In genomic region chr22:17706451-17706900, GRCh38 we compare ENCODE assay signal across 8 cellular contexts.
DNase-seq lines count a peak whose midpoint lies in the region; ATAC-seq and TF ChIP-seq lines count a peak whose summit lies in the region.

No MANE protein-coding gene starts in this region.

- no peak for TF ChIP-seq CTCF in psoas muscle (IDR thresholded peaks at IDR 0.05)

- H3K27me3 ChIP-seq in psoas muscle (ENCODE audit: insufficient read depth in 3 of 3, low read length in 2 of 3): no peaks in the 10 kb centered on the region

- H3K27ac ChIP-seq in psoas muscle: peak overlapping the region; percentile 19

- H3K4me1 ChIP-seq in psoas muscle: peaks cover 3% of the 10 kb centered on the region

- peaks cover 0 to 70% of the 10 kb centered on the region in 2 donors for H3K36me3 ChIP-seq in psoas muscle (ENCODE audit: insufficient read depth in 1 of 2, low read depth in 1 of 2)

- ATAC-seq in HG02981 (IDR thresholded peaks at IDR 0.05; ENCODE audit: unreplicated experiment): peak; percentile 76
- peak; percentile 85 to 98 for ATAC-seq in left cardiac atrium
- ATAC-seq in psoas muscle: peak; percentile 74 to 93 (median 83)

- 58 to 65% (median 62%) methylated on average over 5 of the region's 5 CpGs for whole genome bisulfite sequencing in psoas muscle, 3 donors

- intact Hi-C loops in left cardiac atrium (cut with DNase I): no loop called here
- intact Hi-C loops in psoas muscle (cut with DNase I): no loop called here

- H3K4me3 ChIP-seq in psoas muscle: peak overlapping the region; percentile 22

- H3K9me3 ChIP-seq in psoas muscle: no peaks in the 10 kb centered on the region

- peak; percentile 12 to 17 for DNase-seq in activated CD4-positive, alpha-beta T cell treated with anti-CD3 and anti-CD28 coated beads for 24 hours (ENCODE audit: low read depth in 2 of 2)
- no peak for DNase-seq in activated CD4-positive, alpha-beta T cell treated with anti-CD3 and anti-CD28 coated beads for 1 hour
- DNase-seq in OCI-M1 (lab: John Stamatoyannopoulos, UW) (peak; percentile 96), left cardiac atrium (no peak), psoas muscle (no peak), NCI-H1092 treated with DMSO at 0.1 percent for 48 hours (lab: John Stamatoyannopoulos, UW) (no peak)
- peak; percentile 11 for DNase-seq in activated naive CD8-positive, alpha-beta T cell treated with anti-CD3 and anti-CD28 coated beads, Interleukin-2, amount 50 U/mL, for 16 hours (ENCODE audit: low read depth, low spot score)

Comparison
In these comparisons a context has a peak if more than half of its experiments do, and no peak if none do; other contexts are left out.
1. DNase-seq: peak in activated CD4-positive, alpha-beta T cell treated with anti-CD3 and anti-CD28 coated beads for 24 hours (2 of 2), OCI-M1 (single experiment) and activated naive CD8-positive, alpha-beta T cell treated with anti-CD3 and anti-CD28 coated beads, Interleukin-2, amount 50 U/mL, for 16 hours (single experiment); none in activated CD4-positive, alpha-beta T cell treated with anti-CD3 and anti-CD28 coated beads for 1 hour (single experiment), left cardiac atrium (single experiment), psoas muscle (0 of 2) and NCI-H1092 treated with DMSO at 0.1 percent for 48 hours (single experiment).
2. Peak in every context shown above with its lines, with median percentiles within 50 percentile points of each other: ATAC-seq.